Comparison of ENCODE assay signal across 12 cellular contexts in genomic region chr3:147408180-147409105, GRCh38. TPM values are rescaled to one million over a fixed set of nuclear protein-coding genes. Genes with fewer than 3 reads are reported as not detected.
DNase-seq lines count a peak whose midpoint lies in the region; ATAC-seq and TF ChIP-seq lines count a peak whose summit lies in the region.
"Had no signal": no experiment of that assay in that cellular context is flagged by ENCODE, and none has a peak within 500 bp of the region (broad histone marks: within the 10 kb centered on the region; RNA-seq: fewer than 3 reads in every experiment).

No MANE protein-coding gene starts in this region.

- in situ Hi-C loops in gastrocnemius medialis (cut with MboI; ENCODE audit: low sequenced_read_pairs in 4 of 4), result no loop called here

- TF ChIP-seq EP300 in SK-N-SH (IDR thresholded peaks at IDR 0.05; ENCODE audit: borderline replicate concordance in 1 of 2, low read depth in 1 of 2, low read length in 1 of 2), result no peak
- TF ChIP-seq EP300 in esophagus muscularis mucosa (IDR thresholded peaks at IDR 0.05), result no peak

- H3K36me3 Mint-ChIP-seq in T-helper 1 cell treated with Interleukin-12 subunit alpha and Interleukin-12 subunit beta and Interleukin-4 antibody, amounts not matched to agents 30 μg/mL and 1 μg/mL, for 36 hours (ENCODE audit: low read depth), result peaks cover 11% of the 10 kb centered on the region
- peaks cover 19% of the 10 kb centered on the region for H3K36me3 Mint-ChIP-seq in activated naive CD4-positive, alpha-beta T cell treated with anti-CD3 and anti-CD28 coated beads for 36 hours (ENCODE audit: low read depth)

- TF ChIP-seq POLR2A in esophagus muscularis mucosa (IDR thresholded peaks at IDR 0.05; ENCODE audit: low read depth) (no peak), gastrocnemius medialis (IDR thresholded peaks at IDR 0.05) (no peak)

- no peaks in the 10 kb centered on the region for H3K9me2 ChIP-seq in SK-N-SH

- no peak for TF ChIP-seq RAD21 in SK-N-SH (IDR thresholded peaks at IDR 0.05; ENCODE audit: low read length)

- H3K27ac ChIP-seq in SK-N-SH (ENCODE audit: low read depth in 2 of 2, low read length in 1 of 2) (no peak overlapping the region), esophagus muscularis mucosa (replicated peaks in 1 of 4) (no peak overlapping the region), gastrocnemius medialis (peak overlapping the region; percentile 7 to 79 (median 32))

- peaks cover 88% of the 10 kb centered on the region for H3K27me3 Mint-ChIP-seq in T-helper 1 cell treated with Interleukin-12 subunit alpha and Interleukin-12 subunit beta and Interleukin-4 antibody, amounts not matched to agents 30 μg/mL and 1 μg/mL, for 36 hours (ENCODE audit: low read depth)
- H3K27me3 Mint-ChIP-seq in activated naive CD4-positive, alpha-beta T cell treated with anti-CD3 and anti-CD28 coated beads for 36 hours (ENCODE audit: low read depth), result peaks cover 82% of the 10 kb centered on the region

- CTCF ChIA-PET in SK-N-SH (lab: Yijun Ruan, JAX), result interaction anchor here (0.7 kb wide), 1 partner anchor 15 kb away, joined by 4 read pairs; no protein-coding TSS in a partner anchor
- CTCF ChIA-PET in activated naive CD4-positive, alpha-beta T cell treated with anti-CD3 and anti-CD28 coated beads for 36 hours (lab: Charles Lee), result no interaction called here

- POLR2A ChIA-PET in SK-N-SH (lab: Yijun Ruan, JAX), result interaction anchor here (1.0 kb wide), 1 partner anchor 15 kb away, joined by 4 read pairs; no protein-coding TSS in a partner anchor

- peaks cover 75% of the 10 kb centered on the region for H3K27me3 ChIP-seq in SK-N-SH (ENCODE audit: insufficient read depth)
- peaks cover 9 to 100% (median 91%) of the 10 kb centered on the region in 4 donors for H3K27me3 ChIP-seq in esophagus muscularis mucosa
- H3K27me3 ChIP-seq in gastrocnemius medialis, result peaks cover 28 to 41% (median 35%) of the 10 kb centered on the region in 3 donors

- no peaks in the 10 kb centered on the region for H3K9me3 ChIP-seq in SK-N-SH
- peaks cover 0 to 8% (median 0%) of the 10 kb centered on the region in 4 donors for H3K9me3 ChIP-seq in esophagus muscularis mucosa
- no peaks in the 10 kb centered on the region for H3K9me3 ChIP-seq in gastrocnemius medialis

- ATAC-seq in gastrocnemius medialis (peak; percentile 2 to 7), HG03442 (IDR thresholded peaks at IDR 0.05; ENCODE audit: unreplicated experiment) (no peak)

- intact Hi-C loops in esophagus muscularis mucosa (cut with DNase I), result no loop called here
- intact Hi-C loops in gastrocnemius medialis (cut with DNase I; ENCODE audit: low total_unique reads), result loop anchor here (1.0 kb wide), 1 partner anchor 16 kb away; no protein-coding TSS in a partner anchor
- intact Hi-C loops in activated naive CD4-positive, alpha-beta T cell treated with anti-CD3 and anti-CD28 coated beads for 36 hours (cut with micrococcal nuclease), result no loop called here

- 36% methylated on average over 28 of the region's 28 CpGs for WGBS in SK-N-SH (ENCODE audit: low lambda C conversion rate)
- WGBS in esophagus muscularis mucosa, result 16% methylated on average over 28 of the region's 28 CpGs

- peak overlapping the region; percentile 47 for H3K4me3 Mint-ChIP-seq in T-helper 1 cell treated with Interleukin-12 subunit alpha and Interleukin-12 subunit beta and Interleukin-4 antibody, amounts not matched to agents 30 μg/mL and 1 μg/mL, for 36 hours
- H3K4me3 Mint-ChIP-seq in activated naive CD4-positive, alpha-beta T cell treated with anti-CD3 and anti-CD28 coated beads for 36 hours, result no peak overlapping the region

- peaks cover 16% of the 10 kb centered on the region for H3K9me3 Mint-ChIP-seq in T-helper 1 cell treated with Interleukin-12 subunit alpha and Interleukin-12 subunit beta and Interleukin-4 antibody, amounts not matched to agents 30 μg/mL and 1 μg/mL, for 36 hours
- peaks cover 13% of the 10 kb centered on the region for H3K9me3 Mint-ChIP-seq in activated naive CD4-positive, alpha-beta T cell treated with anti-CD3 and anti-CD28 coated beads for 36 hours

- H3K4me3 ChIP-seq in SK-N-SH (ENCODE audit: low read depth in 2 of 2, low read length in 1 of 2) (peak overlapping the region; percentile 47 to 69), esophagus muscularis mucosa (peak overlapping the region in 1 of 4 donors; percentile 39), gastrocnemius medialis (peak overlapping the region; percentile 66 to 83 (median 70))

- no peak for DNase-seq in T-helper 1 cell
- DNase-seq in SK-N-SH, result no peak
- DNase-seq in esophagus muscularis mucosa (ENCODE audit: extremely low spot score), result peak; percentile 24
- DNase-seq in gastrocnemius medialis, result no peak
- DNase-seq in SKM-1 treated with dmso at 0.1 percent for 144 hours (lab: John Stamatoyannopoulos, UW; ENCODE audit: unreplicated experiment), result no peak
- DNase-seq in activated naive CD4-positive, alpha-beta T cell treated with anti-CD3 and anti-CD28 coated beads for 36 hours, result no peak
- DNase-seq: activated gamma-delta T cell; erythroblast; stimulated activated CD8-positive, alpha-beta memory T cell treated with anti-CD3 and anti-CD28 coated beads, Interleukin-4, amount 100 ng/mL, for 48 hours had no signal

- H4K20me1 ChIP-seq in SK-N-SH (ENCODE audit: insufficient read depth), result no peaks in the 10 kb centered on the region

- H3K9ac ChIP-seq in SK-N-SH, result peak overlapping the region; percentile 59; the same call in 1 of the 2 replicates

- no peaks in the 10 kb centered on the region for H3F3A ChIP-seq in SK-N-SH (replicated peaks; ENCODE audit: insufficient read depth)

- H3K4me1 Mint-ChIP-seq in T-helper 1 cell treated with Interleukin-12 subunit alpha and Interleukin-12 subunit beta and Interleukin-4 antibody, amounts not matched to agents 30 μg/mL and 1 μg/mL, for 36 hours (ENCODE audit: low read depth), result peaks cover 10% of the 10 kb centered on the region
- peaks cover 48% of the 10 kb centered on the region for H3K4me1 Mint-ChIP-seq in activated naive CD4-positive, alpha-beta T cell treated with anti-CD3 and anti-CD28 coated beads for 36 hours (ENCODE audit: low read depth)

- peak overlapping the region; percentile 76 for H3K4me2 ChIP-seq in SK-N-SH

- peak overlapping the region; percentile 71; the same call in 1 of the 2 replicates for H2AFZ ChIP-seq in SK-N-SH (ENCODE audit: low read depth)

- TF ChIP-seq CTCF in SK-N-SH (IDR thresholded peaks at IDR 0.05) (no peak), esophagus muscularis mucosa (IDR thresholded peaks at IDR 0.05) (no peak), gastrocnemius medialis (IDR thresholded peaks at IDR 0.05 in 4 of 5, conservative IDR thresholded peaks at IDR 0.05 in 1 of 5) (no peak)

- no peaks in the 10 kb centered on the region; a peak in 1 of 4 replicates for H3K4me1 ChIP-seq in SK-N-SH (ENCODE audit: control insufficient read depth in 1 of 2, insufficient read depth in 2 of 2, low read depth in 1 of 2, low read length in 1 of 2)
- peaks cover 33 to 84% (median 57%) of the 10 kb centered on the region in 4 donors for H3K4me1 ChIP-seq in esophagus muscularis mucosa
- peaks cover 8 to 22% of the 10 kb centered on the region in 2 donors for H3K4me1 ChIP-seq in gastrocnemius medialis

- H3K27ac Mint-ChIP-seq in T-helper 1 cell treated with Interleukin-12 subunit alpha and Interleukin-12 subunit beta and Interleukin-4 antibody, amounts not matched to agents 30 μg/mL and 1 μg/mL, for 36 hours, result peak overlapping the region; percentile 82
- no peak overlapping the region for H3K27ac Mint-ChIP-seq in activated naive CD4-positive, alpha-beta T cell treated with anti-CD3 and anti-CD28 coated beads for 36 hours

- H3K79me2 ChIP-seq in SK-N-SH (ENCODE audit: insufficient read depth), result no peaks in the 10 kb centered on the region

- H3K36me3 ChIP-seq in SK-N-SH (replicated peaks in 1 of 2; ENCODE audit: control insufficient read depth in 1 of 2, insufficient read depth in 2 of 2, low read length in 1 of 2) (no peaks in the 10 kb centered on the region), esophagus muscularis mucosa (no peaks in the 10 kb centered on the region), gastrocnemius medialis (no peaks in the 10 kb centered on the region)

TF ChIP-seq in SK-N-SH, 30 proteins besides CTCF, POLR2A, EP300 and RAD21:
- no peak for TF ChIP-seq NFIC (IDR thresholded peaks at IDR 0.05; ENCODE audit: borderline replicate concordance)
- no peak; the same call in 1 of the 2 replicates for TF ChIP-seq EZH2phosphoT487 (IDR thresholded peaks at IDR 0.05; ENCODE audit: borderline replicate concordance, low read depth)
- no peak for TF ChIP-seq RCOR1 (IDR thresholded peaks at IDR 0.05; ENCODE audit: low read length)
- TF ChIP-seq ZBTB33 (IDR thresholded peaks at IDR 0.05; ENCODE audit: borderline replicate concordance, low read depth), result no peak
- TF ChIP-seq GABPA (IDR thresholded peaks at IDR 0.05; ENCODE audit: low read depth), result no peak
- no peak for TF ChIP-seq NRF1 (IDR thresholded peaks at IDR 0.05; ENCODE audit: low read depth, low read length)

RNA-seq across cellular contexts. Expression of gene ZIC1, which starts 0.7 kb away (rescaled TPM):
- polyA plus RNA-seq in SK-N-SH (2012; rRNA removed), result 11.3 and 16.7 TPM in 2 replicates
- polyA plus RNA-seq in SK-N-SH (2012; cell fraction: cytosol; rRNA removed), result 8.2 and 11.4 TPM in 2 replicates
- polyA plus RNA-seq in SK-N-SH (2012; cell fraction: nucleus; rRNA removed), result 30.4 and 42.9 TPM in 2 replicates
- not detected for total RNA-seq in esophagus muscularis mucosa
- total RNA-seq in gastrocnemius medialis, result 1 to 10 TPM; 3.3 to 5.2 (median 4.3) TPM
- total RNA-seq in activated naive CD4-positive, alpha-beta T cell treated with anti-CD3 and anti-CD28 coated beads for 36 hours, result not detected
- total RNA-seq: T-helper 1 cell treated with Interleukin-12 subunit alpha and Interleukin-12 subunit beta and Interleukin-4 antibody, amounts not matched to agents 30 ng/mL and 1 ng/mL, for 36 hours had no signal

RNA-seq across cellular contexts. Expression of gene ZIC4, which starts 2.1 kb away (rescaled TPM):
- polyA plus RNA-seq in SK-N-SH (2012; rRNA removed), result 1.3 and 2.0 TPM in 2 replicates
- 1.1 and 1.4 TPM in 2 replicates for polyA plus RNA-seq in SK-N-SH (2012; cell fraction: cytosol; rRNA removed)
- polyA plus RNA-seq in SK-N-SH (2012; cell fraction: nucleus; rRNA removed), result 4.5 and 7.1 TPM in 2 replicates
- not detected for total RNA-seq in esophagus muscularis mucosa
- total RNA-seq in gastrocnemius medialis, result under 1 TPM in 3 of 4 donors, not detected in 1; 0.19 to 0.47 (median 0.39) TPM
- not detected for total RNA-seq in activated naive CD4-positive, alpha-beta T cell treated with anti-CD3 and anti-CD28 coated beads for 36 hours
- total RNA-seq: T-helper 1 cell treated with Interleukin-12 subunit alpha and Interleukin-12 subunit beta and Interleukin-4 antibody, amounts not matched to agents 30 ng/mL and 1 ng/mL, for 36 hours had no signal

Comparison
In these comparisons a context has a peak if more than half of its experiments do, and no peak if none do; other contexts are left out.
1. H3K27ac ChIP-seq: peak in gastrocnemius medialis (4 of 4); none in SK-N-SH (0 of 2) and esophagus muscularis mucosa (0 of 4).
2. RNA of gene ZIC1, which starts 0.7 kb away (total RNA-seq): 3.3 to 5.2 TPM in gastrocnemius medialis; not detected in esophagus muscularis mucosa and not detected in activated naive CD4-positive, alpha-beta T cell treated with anti-CD3 and anti-CD28 coated beads for 36 hours; every median in the first group is over 4 times any median in the second.